In the genomic region with DNA sequence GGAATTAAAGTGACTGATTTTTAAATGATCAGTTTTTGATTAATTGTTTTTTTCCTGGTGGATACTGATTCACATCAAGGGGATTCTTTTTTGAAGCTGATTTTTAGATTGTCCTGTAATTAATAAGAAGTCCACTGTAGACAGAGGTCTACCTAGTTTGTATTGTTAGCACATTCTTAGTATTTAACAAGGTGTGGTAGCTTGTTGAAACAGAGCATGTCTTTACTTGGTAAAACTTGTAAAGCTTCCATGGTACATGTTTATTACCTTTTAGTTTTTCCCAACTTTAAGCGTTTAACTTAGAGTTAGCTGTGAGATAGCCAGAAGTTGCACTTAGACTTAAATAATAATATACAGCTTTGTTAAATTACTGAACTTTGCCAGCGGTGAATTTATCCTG, we compare ENCODE assay signal across 8 cellular contexts. TPM values are rescaled to one million over a fixed set of nuclear protein-coding genes. Genes with fewer than 3 reads are reported as not detected.
DNase-seq lines count a peak whose midpoint lies in the region; ATAC-seq and TF ChIP-seq lines count a peak whose summit lies in the region.

No MANE protein-coding gene starts in this region.

- CTCF ChIA-PET in CD4-positive, alpha-beta T cell (lab: Charles Lee): no interaction called here

- no peaks in the 10 kb centered on the region for H3K9me3 ChIP-seq in CD4-positive, alpha-beta T cell (ENCODE audit: control insufficient read depth, low read length)
- H3K9me3 ChIP-seq in MM.1S (replicated peaks; ENCODE audit: insufficient read depth, low read length) (no peaks in the 10 kb centered on the region), duodenal mucosa (ENCODE audit: control insufficient read depth in 1 of 2, low read length in 2 of 2) (no peaks in the 10 kb centered on the region)

- peaks cover 68% of the 10 kb centered on the region for H3K36me3 Mint-ChIP-seq in CD4-positive, alpha-beta T cell (ENCODE audit: low read depth)
- peaks cover 49% of the 10 kb centered on the region for H3K36me3 Mint-ChIP-seq in nephron progenitor cell (ENCODE audit: low read depth)

- POLR2A ChIA-PET in CD4-positive, alpha-beta T cell (lab: Charles Lee): interaction anchor here (1.4 to 2.5 kb wide), 3 partner anchors 20 to 1267 kb away, joined by 4 to 14 read pairs (median 5); a partner anchor contains a TSS

- H3K9me3 Mint-ChIP-seq in CD4-positive, alpha-beta T cell: no peaks in the 10 kb centered on the region
- no peaks in the 10 kb centered on the region for H3K9me3 Mint-ChIP-seq in nephron progenitor cell

- TF ChIP-seq CTCF in CD4-positive, alpha-beta T cell (IDR thresholded peaks at IDR 0.05): no peak
- TF ChIP-seq CTCF in MM.1S (IDR thresholded peaks at IDR 0.05; ENCODE audit: low read length) (no peak), nephron progenitor cell (IDR thresholded peaks at IDR 0.05) (no peak)

- no peak overlapping the region for H2AFZ ChIP-seq in MM.1S (ENCODE audit: low read length)

- intact Hi-C loops in CD4-positive, alpha-beta T cell (cut with DNase I, micrococcal nuclease): loop anchor here (2.0 to 10.0 kb wide), 4 partner anchors 47 to 1177 kb away; a partner anchor contains a TSS

- H3K27me3 ChIP-seq in CD4-positive, alpha-beta T cell (ENCODE audit: control insufficient read depth, insufficient read depth, low read length): no peaks in the 10 kb centered on the region
- no peaks in the 10 kb centered on the region for H3K27me3 ChIP-seq in MM.1S (replicated peaks; ENCODE audit: insufficient read depth, low read length)
- H3K27me3 ChIP-seq in duodenal mucosa (ENCODE audit: control insufficient read depth in 1 of 2, insufficient read depth in 2 of 2, low read length in 2 of 2): no peaks in the 10 kb centered on the region

- no peak for ATAC-seq in CD4-positive, alpha-beta T cell (ENCODE audit: poor library complexity)
- ATAC-seq in GM18909 (IDR thresholded peaks at IDR 0.05; ENCODE audit: poor library complexity, unreplicated experiment): no peak

- H3K36me3 ChIP-seq in MM.1S (replicated peaks; ENCODE audit: insufficient read depth, low read length): peaks cover 25% of the 10 kb centered on the region; the same call in 1 of the 2 replicates
- peaks cover 18 to 34% of the 10 kb centered on the region in 2 donors for H3K36me3 ChIP-seq in duodenal mucosa (ENCODE audit: control insufficient read depth in 1 of 2, insufficient read depth in 2 of 2, low read length in 2 of 2)

- peak overlapping the region; percentile 91 for H3K4me2 ChIP-seq in MM.1S (ENCODE audit: low read depth, low read length)

- H3K27ac ChIP-seq in CD4-positive, alpha-beta T cell (ENCODE audit: low read depth, low read length): no peak overlapping the region
- H3K27ac ChIP-seq in MM.1S (ENCODE audit: low read length): no peak overlapping the region
- no peak overlapping the region for H3K27ac ChIP-seq in duodenal mucosa (ENCODE audit: low read depth, low read length)

- H3K4me3 ChIP-seq in MM.1S (ENCODE audit: low read length): peak overlapping the region; percentile 97
- H3K4me3 ChIP-seq in duodenal mucosa (ENCODE audit: low read depth in 1 of 2, low read length in 2 of 2): peak overlapping the region; percentile 96

- peaks cover 19% of the 10 kb centered on the region for H4K20me1 ChIP-seq in MM.1S (ENCODE audit: insufficient read depth, low read length)

- peaks cover 53% of the 10 kb centered on the region for H3K79me2 ChIP-seq in MM.1S (ENCODE audit: low read length)

- no peak for DNase-seq in CD4-positive, alpha-beta T cell
- DNase-seq in MM.1S (no peak), nephron progenitor cell (no peak), NCI-H187 treated with DMSO at 0.1 percent for 48 hours (lab: John Stamatoyannopoulos, UW) (no peak), NCI-H1417 treated with DMSO at 0.1 percent for 48 hours (lab: John Stamatoyannopoulos, UW) (no peak), C1 segment of cervical spinal cord (lab: John Stamatoyannopoulos, UW) (no peak)

- H3K9ac ChIP-seq in MM.1S (ENCODE audit: low read length) (peak overlapping the region; percentile 98; the same call in 1 of the 2 replicates), duodenal mucosa (ENCODE audit: low read depth in 1 of 2, low read length in 2 of 2) (peak overlapping the region; percentile 93 to 99)

- H3K27ac Mint-ChIP-seq in CD4-positive, alpha-beta T cell: peak overlapping the region; percentile 100
- H3K27ac Mint-ChIP-seq in nephron progenitor cell: peak overlapping the region; percentile 97

- H3K27me3 Mint-ChIP-seq in CD4-positive, alpha-beta T cell: no peaks in the 10 kb centered on the region
- peaks cover 3% of the 10 kb centered on the region for H3K27me3 Mint-ChIP-seq in nephron progenitor cell (ENCODE audit: low read depth, poor library complexity)

- no peaks in the 10 kb centered on the region for H3K9me2 ChIP-seq in MM.1S (replicated peaks; ENCODE audit: insufficient read depth, low read length)

- peaks cover 45% of the 10 kb centered on the region for H3K4me1 Mint-ChIP-seq in CD4-positive, alpha-beta T cell (ENCODE audit: low read depth)
- peaks cover 32% of the 10 kb centered on the region for H3K4me1 Mint-ChIP-seq in nephron progenitor cell

- peaks cover 17% of the 10 kb centered on the region for H3K4me1 ChIP-seq in MM.1S (ENCODE audit: low read length)
- H3K4me1 ChIP-seq in duodenal mucosa (ENCODE audit: control insufficient read depth in 1 of 2, insufficient read depth in 2 of 2, low read length in 2 of 2): peaks cover 30% of the 10 kb centered on the region in 2 donors

- H3F3A ChIP-seq in MM.1S (ENCODE audit: insufficient read depth, low read length): no peaks in the 10 kb centered on the region; the same call in 1 of the 2 replicates

- H3K4me3 Mint-ChIP-seq in CD4-positive, alpha-beta T cell: peak overlapping the region; percentile 99
- H3K4me3 Mint-ChIP-seq in nephron progenitor cell: peak overlapping the region; percentile 95

RNA-seq across cellular contexts. Expression of a gene that starts 1.5 kb away (rescaled TPM):
- 100 to 1,000 TPM; 756 to 769 TPM for total RNA-seq in CD4-positive, alpha-beta T cell

RNA-seq across cellular contexts. Expression of a gene that starts 51.2 kb away (rescaled TPM):
- total RNA-seq in CD4-positive, alpha-beta T cell: not detected
